ENCODE assay signal across 18 cellular contexts in genomic region chr14:61535470-61535869, GRCh38.
DNase-seq lines count a peak whose midpoint lies in the region; ATAC-seq and TF ChIP-seq lines count a peak whose summit lies in the region.
"Had no signal": no experiment of that assay in that cellular context is flagged by ENCODE, and none has a peak within 500 bp of the region (broad histone marks: within the 10 kb centered on the region; RNA-seq: fewer than 3 reads in every experiment).

No MANE protein-coding gene starts in this region.

- peaks cover 88% of the 10 kb centered on the region for H3K36me3 Mint-ChIP-seq in activated naive CD4-positive, alpha-beta T cell treated with anti-CD3 and anti-CD28 coated beads, Interleukin-2, amount 10 ng/mL, durations not matched to agents 7 days and 5 days
- H3K36me3 Mint-ChIP-seq in activated CD8-positive, alpha-beta T cell treated with anti-CD3 and anti-CD28 coated beads for 36 hours (ENCODE audit: low read depth): peaks cover 85% of the 10 kb centered on the region

- TF ChIP-seq CTCF in activated CD8-positive, alpha-beta T cell treated with anti-CD3 and anti-CD28 coated beads for 36 hours (IDR thresholded peaks at IDR 0.05): no peak
- no peak for TF ChIP-seq CTCF in upper lobe of right lung (IDR thresholded peaks at IDR 0.05)

- peaks cover 13% of the 10 kb centered on the region for H3K36me3 ChIP-seq in upper lobe of right lung
- H3K36me3 ChIP-seq: ascending aorta, stomach, vagina had no signal

- no peaks in the 10 kb centered on the region for H3K9me3 Mint-ChIP-seq in activated naive CD4-positive, alpha-beta T cell treated with anti-CD3 and anti-CD28 coated beads, Interleukin-2, amount 10 ng/mL, durations not matched to agents 7 days and 5 days
- no peaks in the 10 kb centered on the region for H3K9me3 Mint-ChIP-seq in activated CD8-positive, alpha-beta T cell treated with anti-CD3 and anti-CD28 coated beads for 36 hours

- peak overlapping the region; percentile 47 for H3K27ac Mint-ChIP-seq in activated naive CD4-positive, alpha-beta T cell treated with anti-CD3 and anti-CD28 coated beads, Interleukin-2, amount 10 ng/mL, durations not matched to agents 7 days and 5 days
- H3K27ac Mint-ChIP-seq in activated CD8-positive, alpha-beta T cell treated with anti-CD3 and anti-CD28 coated beads for 36 hours: peak overlapping the region; percentile 72

- CTCF ChIA-PET in activated naive CD4-positive, alpha-beta T cell treated with anti-CD3 and anti-CD28 coated beads, Interleukin-2, amount 10 ng/mL, durations not matched to agents 7 days and 5 days (lab: Charles Lee): no interaction called here
- CTCF ChIA-PET in activated CD8-positive, alpha-beta T cell treated with anti-CD3 and anti-CD28 coated beads for 36 hours (lab: Charles Lee): interaction anchor here (0.5 to 1.1 kb wide), 2 partner anchors 16 to 24 kb away, joined by 3 to 4 read pairs; no protein-coding TSS in a partner anchor

- POLR2A ChIA-PET in activated CD8-positive, alpha-beta T cell treated with anti-CD3 and anti-CD28 coated beads for 36 hours (lab: Charles Lee): interaction anchor here (1.1 to 1.6 kb wide), 2 partner anchors 8 to 10 kb away, joined by 3 to 4 read pairs; no protein-coding TSS in a partner anchor

- peaks cover 44% of the 10 kb centered on the region for H3K4me1 ChIP-seq in upper lobe of right lung
- H3K4me1 ChIP-seq: ascending aorta had no signal

- intact Hi-C loops in activated CD8-positive, alpha-beta T cell treated with anti-CD3 and anti-CD28 coated beads for 36 hours (cut with micrococcal nuclease): no loop called here
- intact Hi-C loops in upper lobe of right lung (cut with DNase I): loop anchor here (10.0 kb wide), 1 partner anchor 71 kb away; no protein-coding TSS in a partner anchor

- no peak overlapping the region for H3K4me3 Mint-ChIP-seq in activated naive CD4-positive, alpha-beta T cell treated with anti-CD3 and anti-CD28 coated beads, Interleukin-2, amount 10 ng/mL, durations not matched to agents 7 days and 5 days
- no peak overlapping the region for H3K4me3 Mint-ChIP-seq in activated CD8-positive, alpha-beta T cell treated with anti-CD3 and anti-CD28 coated beads for 36 hours

- no peaks in the 10 kb centered on the region for H3K27me3 Mint-ChIP-seq in activated naive CD4-positive, alpha-beta T cell treated with anti-CD3 and anti-CD28 coated beads, Interleukin-2, amount 10 ng/mL, durations not matched to agents 7 days and 5 days
- H3K27me3 Mint-ChIP-seq in activated CD8-positive, alpha-beta T cell treated with anti-CD3 and anti-CD28 coated beads for 36 hours: no peaks in the 10 kb centered on the region
- H3K27me3 Mint-ChIP-seq: progenitor cell of endocrine pancreas had no signal

- no peak for ATAC-seq in activated CD8-positive, alpha-beta T cell treated with anti-CD3 and anti-CD28 coated beads for 36 hours
- peak; percentile 76 for ATAC-seq in upper lobe of right lung
- no peak for ATAC-seq in GM21360 (IDR thresholded peaks at IDR 0.05; ENCODE audit: unreplicated experiment)
- ATAC-seq in GM18505 (IDR thresholded peaks at IDR 0.05; ENCODE audit: unreplicated experiment): no peak
- no peak for ATAC-seq in GM18861 (IDR thresholded peaks at IDR 0.05; ENCODE audit: unreplicated experiment)
- ATAC-seq: activated CD4-positive, CD25-positive, alpha-beta regulatory T cell treated with anti-CD3 and anti-CD28 coated beads, Interleukin-2, amount 50 U/mL, for 24 hours; foreskin keratinocyte had no signal

- no peaks in the 10 kb centered on the region for H3K9me3 ChIP-seq in upper lobe of right lung
- H3K9me3 ChIP-seq: ascending aorta, spleen, stomach, vagina had no signal

- peaks cover 67% of the 10 kb centered on the region for H3K4me1 Mint-ChIP-seq in activated naive CD4-positive, alpha-beta T cell treated with anti-CD3 and anti-CD28 coated beads, Interleukin-2, amount 10 ng/mL, durations not matched to agents 7 days and 5 days
- peaks cover 89% of the 10 kb centered on the region for H3K4me1 Mint-ChIP-seq in activated CD8-positive, alpha-beta T cell treated with anti-CD3 and anti-CD28 coated beads for 36 hours (ENCODE audit: low read depth)

- H3K4me3 ChIP-seq in upper lobe of right lung: no peak overlapping the region
- H3K4me3 ChIP-seq: ascending aorta, spleen, stomach, vagina had no signal

- TF ChIP-seq POLR2A in GM18505 (IDR thresholded peaks at IDR 0.05; ENCODE audit: borderline replicate concordance, extremely low read depth, insufficient read depth, insufficient read length): no peak

- no peak for DNase-seq in activated naive CD4-positive, alpha-beta T cell treated with anti-CD3 and anti-CD28 coated beads, Interleukin-2, amount 10 ng/mL, durations not matched to agents 7 days and 5 days
- DNase-seq in activated naive CD4-positive, alpha-beta T cell treated with Interleukin-2 at 50 U/mL for 16 hours: no peak
- DNase-seq in activated CD8-positive, alpha-beta T cell treated with anti-CD3 and anti-CD28 coated beads for 36 hours: no peak
- DNase-seq in kidney tubule cell (ENCODE audit: low spot score) (peak; percentile 47), upper lobe of right lung (no peak)
- DNase-seq: foreskin keratinocyte, H7, NCI-H446, SHP77, spleen, stomach had no signal

- H3K27ac ChIP-seq in upper lobe of right lung: no peak overlapping the region
- H3K27ac ChIP-seq: ascending aorta, foreskin keratinocyte, vagina had no signal

- no peaks in the 10 kb centered on the region for H3K27me3 ChIP-seq in upper lobe of right lung
- H3K27me3 ChIP-seq: ascending aorta, foreskin keratinocyte, spleen, stomach, vagina had no signal
